Comparison of ENCODE assay signal across 19 cellular contexts in the genomic region with DNA sequence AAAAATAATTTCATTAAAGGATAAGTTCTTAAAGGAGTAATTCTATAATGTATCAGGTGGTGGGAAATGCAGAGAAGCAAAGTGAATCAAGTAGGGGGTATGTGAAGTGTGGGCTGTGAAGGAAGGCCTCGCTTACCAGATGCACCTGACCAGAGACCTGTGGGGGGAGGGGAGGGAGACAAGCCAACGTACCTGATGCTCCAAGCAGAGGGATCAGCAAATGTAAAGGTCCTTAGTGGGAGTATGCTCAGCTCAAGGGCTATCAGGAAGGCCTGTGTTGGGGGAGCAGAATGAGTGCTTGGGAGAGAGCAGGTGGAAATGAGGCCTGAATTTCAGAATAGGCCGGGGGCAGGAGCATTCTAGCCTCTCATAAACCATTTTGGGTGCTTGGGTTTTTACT.
"Had no signal": no experiment of that assay in that cellular context is flagged by ENCODE, and none has a peak within 500 bp of the region (broad histone marks: within the 10 kb centered on the region; RNA-seq: fewer than 3 reads in every experiment).

No MANE protein-coding gene starts in this region.

- H3K9me3 ChIP-seq: esophagus muscularis mucosa, gastroesophageal sphincter, heart left ventricle, left lung, lower lobe of right lung, mucosa of descending colon had no signal

- DNase-seq: dermis blood vessel endothelial cell; dorsolateral prefrontal cortex; effector CD4-positive, alpha-beta T cell; effector memory CD4-positive, alpha-beta T cell; foreskin keratinocyte; heart left ventricle; hypothalamus; left cardiac atrium; left lung; left ventricle myocardium superior; lower lobe of right lung; mesenchymal stem cell; mucosa of descending colon; naive B cell; naive thymus-derived CD8-positive, alpha-beta T cell had no signal

- H3K4me1 ChIP-seq: esophagus muscularis mucosa, gastroesophageal sphincter, heart left ventricle, left lung, lower lobe of right lung had no signal

- H3K4me3 ChIP-seq: coronary artery, dorsolateral prefrontal cortex, esophagus muscularis mucosa, gastroesophageal sphincter, heart left ventricle, hepatocyte, left lung, lower lobe of right lung, mucosa of descending colon had no signal

- H3K27me3 ChIP-seq: dorsolateral prefrontal cortex, esophagus muscularis mucosa, foreskin keratinocyte, heart left ventricle, hepatocyte, left lung had no signal

- H3K27ac ChIP-seq: coronary artery, esophagus muscularis mucosa, foreskin keratinocyte, gastroesophageal sphincter, heart left ventricle, hepatocyte, left lung, lower lobe of right lung had no signal

- H3K36me3 ChIP-seq: esophagus muscularis mucosa, gastroesophageal sphincter, heart left ventricle, left lung, lower lobe of right lung had no signal

- ATAC-seq: foreskin keratinocyte; gastroesophageal sphincter; heart left ventricle; left cardiac atrium; left lung; left ventricle myocardium superior; lower lobe of right lung; mucosa of descending colon; naive thymus-derived CD8-positive, alpha-beta T cell had no signal
